ENCODE assay signal across 1 cellular context in genomic region chr11:70422692-70423522, GRCh38.
TF ChIP-seq lines count a peak whose summit lies in the region.

No MANE protein-coding gene starts in this region.

TF ChIP-seq in K562, 482 proteins besides CTCF, POLR2A, EP300 and RAD21 (continued from another document):
- no peak for TF ChIP-seq HOMEZ (CRISPR knock-in tag; IDR thresholded peaks at IDR 0.05)
- TF ChIP-seq ZNF143 (CRISPR knock-in tag; IDR thresholded peaks at IDR 0.05) = no peak
- TF ChIP-seq ZBTB33 (CRISPR knock-in tag; IDR thresholded peaks at IDR 0.05) = peak; percentile 72; the same call in 1 of the 2 replicates
- peak; percentile 40 for TF ChIP-seq PCBP1 (IDR thresholded peaks at IDR 0.05; ENCODE audit: low read depth, low read length, poor library complexity, severe bottlenecking)
- no peak for TF ChIP-seq L3MBTL2 (IDR thresholded peaks at IDR 0.05)
